In genomic region chr2:217844696-217845095, GRCh38 we compare ENCODE assay signal across 26 cellular contexts.
DNase-seq lines count a peak whose midpoint lies in the region; ATAC-seq, FAIRE-seq and TF ChIP-seq lines count a peak whose summit lies in the region.
"Had no signal": no experiment of that assay in that cellular context is flagged by ENCODE, and none has a peak within 500 bp of the region (broad histone marks: within the 10 kb centered on the region; RNA-seq: fewer than 3 reads in every experiment).

No MANE protein-coding gene starts in this region.

- peaks cover 0 to 5% of the 10 kb centered on the region in 2 experiments; a peak in 1 of 3 replicates for H3K36me3 ChIP-seq in HEK293 (ENCODE audit: control insufficient read depth in 2 of 2, insufficient read depth in 1 of 2, low read length in 2 of 2)
- H3K36me3 ChIP-seq in K562 (ENCODE audit: control insufficient read depth, insufficient read depth, low read length), result no peaks in the 10 kb centered on the region
- H3K36me3 ChIP-seq in psoas muscle (ENCODE audit: insufficient read depth in 1 of 2, low read depth in 1 of 2), result peaks cover 4 to 93% of the 10 kb centered on the region in 2 donors
- H3K36me3 ChIP-seq in stomach smooth muscle (ENCODE audit: control insufficient read depth in 2 of 2, insufficient read depth in 2 of 2, low read length in 2 of 2), result peaks cover 76 to 77% of the 10 kb centered on the region in 2 donors

- H3K79me2 ChIP-seq in K562 (ENCODE audit: control insufficient read depth, insufficient read depth, low read length), result peaks cover 5% of the 10 kb centered on the region; the same call in 1 of the 3 replicates

- CTCF ChIA-PET in HEK293 (lab: Yijun Ruan, JAX), result interaction anchor here (1.1 kb wide), 1 partner anchor 53 kb away, joined by 4 read pairs; no protein-coding TSS in a partner anchor
- CTCF ChIA-PET in K562 (lab: Yijun Ruan, JAX; ENCODE audit: low intra/inter-chr PET ratio), result no interaction called here

- H3K4me3 ChIP-seq in HEK293 (ENCODE audit: low read depth, low read length) (no peak overlapping the region), K562 (no peak overlapping the region), psoas muscle (no peak overlapping the region), stomach smooth muscle (ENCODE audit: low read length in 2 of 2) (no peak overlapping the region)
- H3K4me3 ChIP-seq: A549; BLaER1 treated with 17β-estradiol and CSF1 and Interleukin-3, amounts not matched to agents 10 nM and 100 nM had no signal

- H3K9me3 ChIP-seq in HEK293 (ENCODE audit: control insufficient read depth, insufficient read depth, low read depth, low read length), result no peaks in the 10 kb centered on the region
- H3K9me3 ChIP-seq in K562 (replicated peaks; ENCODE audit: control insufficient read depth, insufficient read depth, low read depth, low read length), result peaks cover 11% of the 10 kb centered on the region
- no peaks in the 10 kb centered on the region for H3K9me3 ChIP-seq in psoas muscle
- H3K9me3 ChIP-seq in stomach smooth muscle (ENCODE audit: control insufficient read depth in 2 of 2, low read length in 2 of 2), result no peaks in the 10 kb centered on the region

- no peak for TF ChIP-seq RAD21 in K562 (CRISPR knock-in tag; conservative IDR thresholded peaks at IDR 0.05 in 1 of 2, IDR thresholded peaks at IDR 0.05 in 1 of 2)

- ATAC-seq in K562 (no peak), psoas muscle (no peak), HG02588 (IDR thresholded peaks at IDR 0.05; ENCODE audit: unreplicated experiment) (no peak)
- ATAC-seq: A549, Panc1 had no signal

- H3K9ac ChIP-seq in K562 (ENCODE audit: insufficient read depth in 1 of 2, low read depth in 2 of 2, low read length in 2 of 2) (no peak overlapping the region), stomach smooth muscle (ENCODE audit: low read length in 2 of 2) (no peak overlapping the region)
- H3K9ac ChIP-seq: BLaER1 treated with 17β-estradiol and CSF1 and Interleukin-3, amounts not matched to agents 10 nM and 100 nM had no signal

- WGBS in K562 (ENCODE audit: insufficient coverage, low coverage, missing lambda C conversion rate), result 0% methylated on average over 1 of the region's 1 CpG
- 92 to 97% (median 94%) methylated on average over 1 of the region's 1 CpG for WGBS in psoas muscle, 3 donors

- TF ChIP-seq EP300 in K562 (IDR thresholded peaks at IDR 0.05; ENCODE audit: low read length), result no peak

- in situ Hi-C loops in K562 (cut with MboI), result no loop called here

- H3K27ac ChIP-seq in HEK293 (ENCODE audit: extremely low read depth, low read depth, low read length) (no peak overlapping the region), K562 (ENCODE audit: extremely low read depth, low read depth, low read length) (no peak overlapping the region), psoas muscle (peak overlapping the region; percentile 89), stomach smooth muscle (ENCODE audit: low read length) (peak overlapping the region; percentile 90)
- H3K27ac ChIP-seq: A549, HL-60, RWPE1 had no signal

- H2AFZ ChIP-seq in K562 (ENCODE audit: low read depth, low read length), result no peak overlapping the region

- no peak for TF ChIP-seq CTCF in HEK293 (tag by site-specific recombination; IDR thresholded peaks at IDR 0.05)
- TF ChIP-seq CTCF in K562 (IDR thresholded peaks at IDR 0.05 in 2 of 3, conservative IDR thresholded peaks at IDR 0.05 in 1 of 3; ENCODE audit: insufficient read depth in 2 of 3, low read depth in 1 of 3, low read length in 3 of 3), result no peak
- TF ChIP-seq CTCF in psoas muscle (IDR thresholded peaks at IDR 0.05), result no peak

- no peaks in the 10 kb centered on the region for H4K20me1 ChIP-seq in K562 (replicated peaks; ENCODE audit: control insufficient read depth, insufficient read depth, low read length)

- intact Hi-C loops in K562 (cut with micrococcal nuclease), result no loop called here
- intact Hi-C loops in psoas muscle (cut with DNase I), result no loop called here

- DNase-seq in K562 (ENCODE audit: extremely low read depth in 1 of 4, low spot score in 3 of 4) (no peak), psoas muscle (no peak), hippocampal formation (lab: John Stamatoyannopoulos, UW) (no peak), activated gamma-delta T cell (lab: John Stamatoyannopoulos, UW) (no peak)
- DNase-seq: AML-193; Caco-2; CD4-positive, alpha-beta memory T cell; HCEC 1CT; Karpas-422; NCI-H1092; NCI-H1417 treated with DMSO at 0.1 percent for 48 hours; NCI-H1694 treated with DMSO at 0.1 percent for 48 hours; NCI-H2081; NCI-H2227 treated with DMSO at 0.1 percent for 48 hours; NCI-H526 treated with DMSO at 0.1 percent for 48 hours; SHP77 treated with DMSO at 0.1 percent for 48 hours had no signal

- no peak for FAIRE-seq in K562 (lab: Jason Lieb, UNC)
- FAIRE-seq: A549, G401.6, H1 had no signal

- no peak overlapping the region for H3K4me2 ChIP-seq in K562 (ENCODE audit: insufficient read depth, low read length)
- H3K4me2 ChIP-seq: A549 had no signal

- H3K9me1 ChIP-seq in K562 (ENCODE audit: control insufficient read depth, insufficient read depth, low read length), result no peaks in the 10 kb centered on the region

- POLR2A ChIA-PET in HEK293 (lab: Yijun Ruan, JAX), result no interaction called here
- POLR2A ChIA-PET in K562 (lab: Yijun Ruan, JAX), result interaction anchor here (0.6 to 1.1 kb wide), 2 partner anchors 11 to 1245 kb away, joined by 4 read pairs; no protein-coding TSS in a partner anchor

- TF ChIP-seq POLR2A in K562 (conservative IDR thresholded peaks at IDR 0.05), result no peak

- BruUV-seq in K562 (replicated peaks; lab: Mats Ljungman, UMichigan), result no TSS peak

- no peaks in the 10 kb centered on the region for H3K4me1 ChIP-seq in HEK293 (ENCODE audit: control insufficient read depth, insufficient read depth, low read length)
- peaks cover 23 to 42% of the 10 kb centered on the region in 2 experiments; a peak in 4 of 5 replicates for H3K4me1 ChIP-seq in K562 (replicated peaks in 1 of 2; ENCODE audit: control insufficient read depth in 2 of 2, insufficient read depth in 2 of 2, low read length in 2 of 2)
- peaks cover 100% of the 10 kb centered on the region for H3K4me1 ChIP-seq in psoas muscle
- H3K4me1 ChIP-seq in stomach smooth muscle (ENCODE audit: control insufficient read depth, insufficient read depth, low read length), result peaks cover 89% of the 10 kb centered on the region

- H3K27me3 ChIP-seq in K562 (ENCODE audit: control insufficient read depth in 2 of 2, insufficient read depth in 2 of 2, low read length in 2 of 2) (peaks cover 0 to 3% of the 10 kb centered on the region in 2 experiments; a peak in 1 of 5 replicates), psoas muscle (ENCODE audit: insufficient read depth in 3 of 3, low read length in 2 of 3) (no peaks in the 10 kb centered on the region), stomach smooth muscle (ENCODE audit: control insufficient read depth in 1 of 2, insufficient read depth in 2 of 2, low read length in 2 of 2) (no peaks in the 10 kb centered on the region)

TF ChIP-seq in HEK293, 187 proteins besides CTCF, POLR2A, EP300 and RAD21:
- TF ChIP-seq ZNF76 (tag by site-specific recombination; IDR thresholded peaks at IDR 0.05; ENCODE audit: borderline replicate concordance, low read depth) (no peak), SETDB1 (IDR thresholded peaks at IDR 0.05; ENCODE audit: insufficient read length, low read length) (peak; percentile 71)

TF ChIP-seq in K562, 482 proteins besides CTCF, POLR2A, EP300 and RAD21 (continues in another document):
- no peak for TF ChIP-seq USF1 (CRISPR knock-in tag; IDR thresholded peaks at IDR 0.05)
- no peak for TF ChIP-seq ZNF561 (CRISPR knock-in tag; conservative IDR thresholded peaks at IDR 0.05)
- no peak for TF ChIP-seq WHSC1 (IDR thresholded peaks at IDR 0.05; ENCODE audit: low read length)
- TF ChIP-seq KDM1A (IDR thresholded peaks at IDR 0.05), result 0 out of 4 replicates have a peak, but pooled peaks of 1 of the 2 experiments have one; percentile 13
- TF ChIP-seq ZNF79 (CRISPR knock-in tag; IDR thresholded peaks at IDR 0.05; ENCODE audit: low read depth), result no peak
- TF ChIP-seq MEIS2 (IDR thresholded peaks at IDR 0.05; ENCODE audit: partially characterized antibody), result no peak
- TF ChIP-seq MCM7 (IDR thresholded peaks at IDR 0.05), result no peak
- no peak for TF ChIP-seq E2F4 (CRISPR knock-in tag; IDR thresholded peaks at IDR 0.05; ENCODE audit: low read depth)
- TF ChIP-seq RBM25 (IDR thresholded peaks at IDR 0.05; ENCODE audit: low read depth, low read length, severe bottlenecking), result peak; percentile 70
- no peak for TF ChIP-seq ZBTB33 (CRISPR knock-in tag; IDR thresholded peaks at IDR 0.05)
- TF ChIP-seq CC2D1A (IDR thresholded peaks at IDR 0.05), result no peak
- TF ChIP-seq POLR2B (IDR thresholded peaks at IDR 0.05; ENCODE audit: low read depth, partially characterized antibody), result no peak
- no peak for TF ChIP-seq SNIP1 (IDR thresholded peaks at IDR 0.05; ENCODE audit: low read depth)

Comparison
In these comparisons a context has a peak if more than half of its experiments do, and no peak if none do; other contexts are left out.
1. H3K27ac ChIP-seq: peak in psoas muscle (single experiment) and stomach smooth muscle (single experiment); none in HEK293 (single experiment) and K562 (single experiment).
2. Of the 44 proteins assayed by ChIP-seq in both K562 and HEK293: peak only in K562: none; only in HEK293: SETDB1; in both: none; in neither: 43.